In genomic region chr11:126597041-126597440, GRCh38 we compare ENCODE assay signal across 18 cellular contexts.
A peak's percentile ranks its signal among the peaks of the same experiment; 100 is the strongest.
DNase-seq lines count a peak whose midpoint lies in the region; ATAC-seq lines count a peak whose summit lies in the region.
"Had no signal": no experiment of that assay in that cellular context is flagged by ENCODE, and none has a peak within 500 bp of the region (broad histone marks: within the 10 kb centered on the region; RNA-seq: fewer than 3 reads in every experiment).

No MANE protein-coding gene starts in this region.

- H3K4me3 ChIP-seq in H7 (ENCODE audit: insufficient read depth, low read depth, low read length): no peak overlapping the region
- H3K4me3 ChIP-seq: BLaER1 treated with 17β-estradiol and CSF1 and Interleukin-3, amounts not matched to agents 10 nM and 100 nM; GM12878; HAP-1; K562 had no signal

- intact Hi-C loops in posterior vena cava (cut with DNase I): no loop called here

- no peak for ATAC-seq in HG02798 (IDR thresholded peaks at IDR 0.05; ENCODE audit: poor library complexity, unreplicated experiment)
- ATAC-seq: CD8-positive, alpha-beta T cell; GM12878; K562 had no signal

- peak overlapping the region; percentile 42 for H3K27ac ChIP-seq in caudate nucleus (ENCODE audit: low read depth, low read length)
- H3K27ac ChIP-seq: BLaER1 treated with 17β-estradiol and CSF1 and Interleukin-3, amounts not matched to agents 10 nM and 100 nM; HL-60 had no signal

- H3K27me3 ChIP-seq in H7 (ENCODE audit: control insufficient read depth, insufficient read depth, low read length): no peaks in the 10 kb centered on the region
- H3K27me3 ChIP-seq: BLaER1 treated with 17β-estradiol and CSF1 and Interleukin-3, amounts not matched to agents 10 nM and 100 nM had no signal

- no peaks in the 10 kb centered on the region for H3K36me3 ChIP-seq in H7 (replicated peaks; ENCODE audit: control insufficient read depth, insufficient read depth, low read length)
- H3K36me3 ChIP-seq: BLaER1 treated with 17β-estradiol and CSF1 and Interleukin-3, amounts not matched to agents 10 nM and 100 nM; HAP-1 had no signal

- DNase-seq in H7 (peak; percentile 62), caudate nucleus (lab: John Stamatoyannopoulos, UW) (no peak), iPS-NIHi7 (ENCODE audit: extremely low spot score) (peak; percentile 44), posterior vena cava (ENCODE audit: low spot score) (peak; percentile 62), NK-92 (lab: John Stamatoyannopoulos, UW; ENCODE audit: unreplicated experiment) (no peak)
- DNase-seq in stimulated activated naive CD4-positive, alpha-beta T cell (lab: John Stamatoyannopoulos, UW): no peak
- DNase-seq: Calu3; CD8-positive, alpha-beta T cell; DND-41; EL; GOT3; IMR-90 had no signal

Comparison
In these comparisons a context has a peak if more than half of its experiments do, and no peak if none do; other contexts are left out.
1. DNase-seq: peak in H7 (single experiment), iPS-NIHi7 (single experiment) and posterior vena cava (single experiment); none in caudate nucleus (0 of 61), NK-92 (single experiment) and stimulated activated naive CD4-positive, alpha-beta T cell (0 of 6).